ENCODE assay signal across 8 cellular contexts in genomic region chr1:161176468-161177111, GRCh38. TPM values are rescaled to one million over a fixed set of nuclear protein-coding genes. Genes with fewer than 3 reads are reported as not detected.
DNase-seq lines count a peak whose midpoint lies in the region; ATAC-seq and TF ChIP-seq lines count a peak whose summit lies in the region.

No MANE protein-coding gene starts in this region.

- no peak for TF ChIP-seq POLR2A in esophagus muscularis mucosa (IDR thresholded peaks at IDR 0.05; ENCODE audit: low read depth)
- TF ChIP-seq POLR2A in ovary (IDR thresholded peaks at IDR 0.05): no peak

- no peaks in the 10 kb centered on the region for H3K9me2 ChIP-seq in PC-3 (replicated peaks; ENCODE audit: low read length)

- H3K27ac ChIP-seq in PC-3 (ENCODE audit: low read length) (no peak overlapping the region; the same call in 1 of the 2 replicates), esophagus muscularis mucosa (replicated peaks in 1 of 4) (peak overlapping the region; percentile 87 to 94 (median 90)), ovary (peak overlapping the region; percentile 87 to 91)

- no peaks in the 10 kb centered on the region for H4K20me1 ChIP-seq in PC-3 (ENCODE audit: low read length)

- peaks cover 34% of the 10 kb centered on the region; the same call in 1 of the 2 replicates for H3K36me3 ChIP-seq in PC-3 (ENCODE audit: low read depth, low read length)
- peaks cover 26 to 47% (median 43%) of the 10 kb centered on the region in 4 donors for H3K36me3 ChIP-seq in esophagus muscularis mucosa
- no peaks in the 10 kb centered on the region for H3K36me3 ChIP-seq in ovary

- TF ChIP-seq EP300 in esophagus muscularis mucosa (IDR thresholded peaks at IDR 0.05): no peak
- no peak for TF ChIP-seq EP300 in ovary (IDR thresholded peaks at IDR 0.05)

- peak overlapping the region; percentile 80 for H3K9ac ChIP-seq in PC-3 (ENCODE audit: low read length)

- no peak for DNase-seq in GM12865 (ENCODE audit: low read depth)
- DNase-seq in PC-3: no peak
- no peak for DNase-seq in esophagus muscularis mucosa (ENCODE audit: extremely low spot score)
- DNase-seq in ovary: no peak
- no peak for DNase-seq in activated CD4-positive, alpha-beta T cell treated with anti-CD3 and anti-CD28 coated beads for 48 hours

- no peaks in the 10 kb centered on the region for H3F3A ChIP-seq in PC-3 (ENCODE audit: low read length, unreplicated experiment)

- H2AFZ ChIP-seq in PC-3 (ENCODE audit: low read length): peak overlapping the region; percentile 89

- CTCF ChIA-PET in PC-3 (lab: Charles Lee): interaction anchor here (1.3 kb wide), 1 partner anchor 11 kb away, joined by 5 read pairs; the partner anchor contains the start of gene PPOX

- no peaks in the 10 kb centered on the region for H3K27me3 ChIP-seq in PC-3 (ENCODE audit: low read length)
- no peaks in the 10 kb centered on the region for H3K27me3 ChIP-seq in esophagus muscularis mucosa
- H3K27me3 ChIP-seq in ovary: no peaks in the 10 kb centered on the region

- WGBS in esophagus muscularis mucosa: 22% methylated on average over 17 of the region's 17 CpGs
- 8 to 10% (median 8%) methylated on average over 16 to 17 of the region's 17 CpGs for WGBS in ovary, 3 donors

- POLR2A ChIA-PET in PC-3 (lab: Charles Lee; ENCODE audit: unreplicated experiment): interaction anchor here (0.7 kb wide), 1 partner anchor 14 kb away, joined by 3 read pairs; no protein-coding TSS in a partner anchor

- H3K4me3 ChIP-seq in GM12865 (ENCODE audit: low read depth, low read length): peak overlapping the region; percentile 74
- H3K4me3 ChIP-seq in PC-3 (ENCODE audit: low read length): peak overlapping the region; percentile 87
- H3K4me3 ChIP-seq in esophagus muscularis mucosa: peak overlapping the region; percentile 69 to 82 (median 80)
- peak overlapping the region; percentile 87 for H3K4me3 ChIP-seq in ovary

- no TSS peak for BruUV-seq in PC-3 (replicated peaks; lab: Mats Ljungman, UMichigan)

- intact Hi-C loops in PC-3 (cut with micrococcal nuclease) (no loop called here), esophagus muscularis mucosa (cut with DNase I) (no loop called here), ovary (cut with DNase I) (no loop called here)

- peaks cover 18% of the 10 kb centered on the region for H3K4me1 ChIP-seq in PC-3 (ENCODE audit: insufficient read depth, low read length)
- H3K4me1 ChIP-seq in esophagus muscularis mucosa: peaks cover 33 to 41% (median 39%) of the 10 kb centered on the region in 4 donors
- H3K4me1 ChIP-seq in ovary (ENCODE audit: insufficient read depth): peaks cover 6% of the 10 kb centered on the region

- TF ChIP-seq CTCF in GM12865 (IDR thresholded peaks at IDR 0.05; ENCODE audit: insufficient read depth, low read depth, low read length, missing control alignments) (no peak), PC-3 (conservative IDR thresholded peaks at IDR 0.05; ENCODE audit: low read depth, low read length) (no peak), esophagus muscularis mucosa (IDR thresholded peaks at IDR 0.05) (no peak), ovary (IDR thresholded peaks at IDR 0.05) (no peak)

- H3K79me2 ChIP-seq in PC-3 (ENCODE audit: low read length): peaks cover 19% of the 10 kb centered on the region

- H3K9me3 ChIP-seq in PC-3 (ENCODE audit: low read length) (no peaks in the 10 kb centered on the region), esophagus muscularis mucosa (no peaks in the 10 kb centered on the region), ovary (no peaks in the 10 kb centered on the region)

- H3K4me2 ChIP-seq in PC-3 (ENCODE audit: low read length): peak overlapping the region; percentile 94

- peak; percentile 41 for ATAC-seq in PC-3
- ATAC-seq in GM18519 (IDR thresholded peaks at IDR 0.05; ENCODE audit: low FRiP score, unreplicated experiment): no peak
- ATAC-seq in HG02763 (IDR thresholded peaks at IDR 0.05; ENCODE audit: unreplicated experiment): no peak
- no peak for ATAC-seq in GM18502 (IDR thresholded peaks at IDR 0.05; ENCODE audit: poor library complexity, unreplicated experiment)

RNA-seq across cellular contexts. Expression of gene B4GALT3, which starts 0.7 kb away (rescaled TPM):
- total RNA-seq in PC-3 (2014; rRNA removed) (76.9 and 85.4 TPM in 2 replicates), esophagus muscularis mucosa (10 to 100 TPM; 14.1 to 26.5 (median 21.8) TPM), ovary (10 to 100 TPM; 23.1 to 40.6 (median 28.8) TPM)
- polyA plus RNA-seq in ovary: 10 to 100 TPM; 24.2 to 44.0 TPM

RNA-seq across cellular contexts. Expression of gene PPOX, which starts 10.4 kb away (rescaled TPM):
- total RNA-seq in PC-3 (2014; rRNA removed) (21.8 and 22.9 TPM in 2 replicates), esophagus muscularis mucosa (10 to 100 TPM; 12.8 to 22.1 (median 15.8) TPM), ovary (10 to 100 TPM; 20.1 to 37.9 (median 24.2) TPM)
- polyA plus RNA-seq in ovary: 10 to 100 TPM; 21.1 to 29.6 TPM

RNA-seq across cellular contexts. Expression of gene USP21, which starts 17.3 kb away (rescaled TPM):
- total RNA-seq in PC-3 (2014; rRNA removed) (20.6 and 24.4 TPM in 2 replicates), esophagus muscularis mucosa (10 to 100 TPM; 13.3 to 25.3 (median 16.3) TPM), ovary (10 to 100 TPM; 16.7 to 41.9 (median 38.5) TPM)
- 10 to 100 TPM; 29.2 to 32.0 TPM for polyA plus RNA-seq in ovary

RNA-seq across cellular contexts. Expression of gene ADAMTS4, which starts 22.3 kb away (rescaled TPM):
- total RNA-seq in PC-3 (2014; rRNA removed) (0.52 TPM in 1 of 2 replicates, not detected in the other), esophagus muscularis mucosa (100 to 1,000 TPM in 1 of 4 donors, 10 to 100 TPM in 1, 1 to 10 TPM in 2; 2.5 to 126 (median 12.0) TPM), ovary (100 to 1,000 TPM in 4 of 7 donors, 10 to 100 TPM in 3; 40.7 to 437 (median 103) TPM)
- 10 to 100 TPM in 1 of 2 donors, under 1 TPM in 1; 0.90 to 19.4 TPM for polyA plus RNA-seq in ovary

RNA-seq across cellular contexts. Expression of gene UFC1, which starts 22.8 kb away (rescaled TPM):
- total RNA-seq in PC-3 (2014; rRNA removed): 84.6 and 113 TPM in 2 replicates
- total RNA-seq in esophagus muscularis mucosa: 10 to 100 TPM; 62.8 to 86.1 (median 71.6) TPM
- total RNA-seq in ovary: 100 to 1,000 TPM in 3 of 7 donors, 10 to 100 TPM in 4; 63.2 to 111 (median 96.1) TPM
- 100 to 1,000 TPM; 131 to 209 TPM for polyA plus RNA-seq in ovary
